ENCODE assay signal across 1 cellular context in the genomic region with DNA sequence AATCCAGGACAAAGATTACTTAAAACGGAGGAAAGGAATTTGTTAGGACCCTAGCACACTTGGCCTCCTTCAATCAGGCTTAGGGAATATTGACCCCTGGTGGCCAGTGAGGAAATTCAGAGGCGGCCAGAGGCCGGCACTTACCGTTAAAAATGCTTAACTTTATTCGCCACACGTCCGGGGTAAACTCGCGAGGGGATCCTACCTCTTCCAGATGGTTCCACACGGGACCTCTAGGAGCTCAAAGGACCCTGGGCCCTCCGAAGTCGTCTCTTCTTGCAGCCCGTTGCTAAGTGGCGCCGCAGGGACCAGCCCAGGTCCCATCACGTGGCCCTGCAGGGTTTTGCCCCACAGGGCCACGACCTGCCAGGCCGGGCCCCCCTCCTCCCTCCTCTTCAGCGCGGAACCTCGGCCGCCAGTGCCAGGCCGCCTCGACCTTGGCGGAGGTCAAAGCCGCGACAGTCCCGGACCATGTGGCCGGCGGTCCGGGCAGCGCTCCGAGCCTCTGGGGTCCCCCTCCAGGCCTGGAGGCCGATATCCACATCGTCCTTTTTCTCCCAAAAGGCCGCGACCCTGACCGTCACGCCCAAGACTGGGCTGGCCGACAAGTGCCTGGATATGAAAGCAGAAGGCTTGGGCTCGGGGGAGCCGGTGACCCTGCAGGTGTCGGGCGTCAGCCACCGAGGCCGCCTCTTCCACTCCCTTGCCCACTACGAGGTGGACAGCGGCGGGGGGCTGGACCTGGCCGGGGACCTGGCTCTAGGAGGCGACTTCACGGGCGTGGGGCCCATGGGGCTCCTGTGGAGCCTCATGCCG.
TF ChIP-seq lines count a peak whose summit lies in the region.

No MANE protein-coding gene starts in this region.

TF ChIP-seq in HepG2, 621 proteins besides CTCF, POLR2A, EP300 and RAD21 (continues in another document):
- 0 out of 2 replicates have a peak, but pooled peaks have one; percentile 10 for TF ChIP-seq KDM3A (CRISPR knock-in tag; IDR thresholded peaks at IDR 0.05; ENCODE audit: low read depth)
- TF ChIP-seq, protein P1, sequence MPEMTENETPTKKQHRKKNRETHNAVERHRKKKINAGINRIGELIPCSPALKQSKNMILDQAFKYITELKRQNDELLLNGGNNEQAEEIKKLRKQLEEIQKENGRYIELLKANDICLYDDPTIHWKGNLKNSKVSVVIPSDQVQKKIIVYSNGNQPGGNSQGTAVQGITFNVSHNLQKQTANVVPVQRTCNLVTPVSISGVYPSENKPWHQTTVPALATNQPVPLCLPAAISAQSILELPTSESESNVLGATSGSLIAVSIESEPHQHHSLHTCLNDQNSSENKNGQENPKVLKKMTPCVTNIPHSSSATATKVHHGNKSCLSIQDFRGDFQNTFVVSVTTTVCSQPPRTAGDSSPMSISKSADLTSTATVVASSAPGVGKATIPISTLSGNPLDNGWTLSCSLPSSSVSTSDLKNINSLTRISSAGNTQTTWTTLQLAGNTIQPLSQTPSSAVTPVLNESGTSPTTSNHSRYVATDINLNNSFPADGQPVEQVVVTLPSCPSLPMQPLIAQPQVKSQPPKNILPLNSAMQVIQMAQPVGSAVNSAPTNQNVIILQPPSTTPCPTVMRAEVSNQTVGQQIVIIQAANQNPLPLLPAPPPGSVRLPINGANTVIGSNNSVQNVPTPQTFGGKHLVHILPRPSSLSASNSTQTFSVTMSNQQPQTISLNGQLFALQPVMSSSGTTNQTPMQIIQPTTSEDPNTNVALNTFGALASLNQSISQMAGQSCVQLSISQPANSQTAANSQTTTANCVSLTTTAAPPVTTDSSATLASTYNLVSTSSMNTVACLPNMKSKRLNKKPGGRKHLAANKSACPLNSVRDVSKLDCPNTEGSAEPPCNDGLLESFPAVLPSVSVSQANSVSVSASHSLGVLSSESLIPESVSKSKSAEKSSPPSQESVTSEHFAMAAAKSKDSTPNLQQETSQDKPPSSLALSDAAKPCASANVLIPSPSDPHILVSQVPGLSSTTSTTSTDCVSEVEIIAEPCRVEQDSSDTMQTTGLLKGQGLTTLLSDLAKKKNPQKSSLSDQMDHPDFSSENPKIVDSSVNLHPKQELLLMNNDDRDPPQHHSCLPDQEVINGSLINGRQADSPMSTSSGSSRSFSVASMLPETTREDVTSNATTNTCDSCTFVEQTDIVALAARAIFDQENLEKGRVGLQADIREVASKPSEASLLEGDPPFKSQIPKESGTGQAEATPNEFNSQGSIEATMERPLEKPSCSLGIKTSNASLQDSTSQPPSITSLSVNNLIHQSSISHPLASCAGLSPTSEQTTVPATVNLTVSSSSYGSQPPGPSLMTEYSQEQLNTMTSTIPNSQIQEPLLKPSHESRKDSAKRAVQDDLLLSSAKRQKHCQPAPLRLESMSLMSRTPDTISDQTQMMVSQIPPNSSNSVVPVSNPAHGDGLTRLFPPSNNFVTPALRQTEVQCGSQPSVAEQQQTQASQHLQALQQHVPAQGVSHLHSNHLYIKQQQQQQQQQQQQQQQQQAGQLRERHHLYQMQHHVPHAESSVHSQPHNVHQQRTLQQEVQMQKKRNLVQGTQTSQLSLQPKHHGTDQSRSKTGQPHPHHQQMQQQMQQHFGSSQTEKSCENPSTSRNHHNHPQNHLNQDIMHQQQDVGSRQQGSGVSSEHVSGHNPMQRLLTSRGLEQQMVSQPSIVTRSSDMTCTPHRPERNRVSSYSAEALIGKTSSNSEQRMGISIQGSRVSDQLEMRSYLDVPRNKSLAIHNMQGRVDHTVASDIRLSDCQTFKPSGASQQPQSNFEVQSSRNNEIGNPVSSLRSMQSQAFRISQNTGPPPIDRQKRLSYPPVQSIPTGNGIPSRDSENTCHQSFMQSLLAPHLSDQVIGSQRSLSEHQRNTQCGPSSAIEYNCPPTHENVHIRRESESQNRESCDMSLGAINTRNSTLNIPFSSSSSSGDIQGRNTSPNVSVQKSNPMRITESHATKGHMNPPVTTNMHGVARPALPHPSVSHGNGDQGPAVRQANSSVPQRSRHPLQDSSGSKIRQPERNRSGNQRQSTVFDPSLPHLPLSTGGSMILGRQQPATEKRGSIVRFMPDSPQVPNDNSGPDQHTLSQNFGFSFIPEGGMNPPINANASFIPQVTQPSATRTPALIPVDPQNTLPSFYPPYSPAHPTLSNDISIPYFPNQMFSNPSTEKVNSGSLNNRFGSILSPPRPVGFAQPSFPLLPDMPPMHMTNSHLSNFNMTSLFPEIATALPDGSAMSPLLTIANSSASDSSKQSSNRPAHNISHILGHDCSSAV (CRISPR knock-in tag; IDR thresholded peaks at IDR 0.05; ENCODE audit: borderline replicate concordance) = no peak
- TF ChIP-seq STAG1 (CRISPR knock-in tag; IDR thresholded peaks at IDR 0.05) = peak; percentile 87
- peak; percentile 27; the same call in 1 of the 2 replicates for TF ChIP-seq PHF8 (CRISPR knock-in tag; IDR thresholded peaks at IDR 0.05)
- TF ChIP-seq KAT8 (CRISPR knock-in tag; IDR thresholded peaks at IDR 0.05) = peak; percentile 54
- TF ChIP-seq NFE2L2 (IDR thresholded peaks at IDR 0.05; ENCODE audit: low read length) = no peak
- TF ChIP-seq, protein P2, sequence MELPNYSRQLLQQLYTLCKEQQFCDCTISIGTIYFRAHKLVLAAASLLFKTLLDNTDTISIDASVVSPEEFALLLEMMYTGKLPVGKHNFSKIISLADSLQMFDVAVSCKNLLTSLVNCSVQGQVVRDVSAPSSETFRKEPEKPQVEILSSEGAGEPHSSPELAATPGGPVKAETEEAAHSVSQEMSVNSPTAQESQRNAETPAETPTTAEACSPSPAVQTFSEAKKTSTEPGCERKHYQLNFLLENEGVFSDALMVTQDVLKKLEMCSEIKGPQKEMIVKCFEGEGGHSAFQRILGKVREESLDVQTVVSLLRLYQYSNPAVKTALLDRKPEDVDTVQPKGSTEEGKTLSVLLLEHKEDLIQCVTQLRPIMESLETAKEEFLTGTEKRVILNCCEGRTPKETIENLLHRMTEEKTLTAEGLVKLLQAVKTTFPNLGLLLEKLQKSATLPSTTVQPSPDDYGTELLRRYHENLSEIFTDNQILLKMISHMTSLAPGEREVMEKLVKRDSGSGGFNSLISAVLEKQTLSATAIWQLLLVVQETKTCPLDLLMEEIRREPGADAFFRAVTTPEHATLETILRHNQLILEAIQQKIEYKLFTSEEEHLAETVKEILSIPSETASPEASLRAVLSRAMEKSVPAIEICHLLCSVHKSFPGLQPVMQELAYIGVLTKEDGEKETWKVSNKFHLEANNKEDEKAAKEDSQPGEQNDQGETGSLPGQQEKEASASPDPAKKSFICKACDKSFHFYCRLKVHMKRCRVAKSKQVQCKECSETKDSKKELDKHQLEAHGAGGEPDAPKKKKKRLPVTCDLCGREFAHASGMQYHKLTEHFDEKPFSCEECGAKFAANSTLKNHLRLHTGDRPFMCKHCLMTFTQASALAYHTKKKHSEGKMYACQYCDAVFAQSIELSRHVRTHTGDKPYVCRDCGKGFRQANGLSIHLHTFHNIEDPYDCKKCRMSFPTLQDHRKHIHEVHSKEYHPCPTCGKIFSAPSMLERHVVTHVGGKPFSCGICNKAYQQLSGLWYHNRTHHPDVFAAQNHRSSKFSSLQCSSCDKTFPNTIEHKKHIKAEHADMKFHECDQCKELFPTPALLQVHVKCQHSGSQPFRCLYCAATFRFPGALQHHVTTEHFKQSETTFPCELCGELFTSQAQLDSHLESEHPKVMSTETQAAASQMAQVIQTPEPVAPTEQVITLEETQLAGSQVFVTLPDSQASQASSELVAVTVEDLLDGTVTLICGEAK (IDR thresholded peaks at IDR 0.05) = no peak
- TF ChIP-seq, protein P2 (CRISPR knock-in tag; IDR thresholded peaks at IDR 0.05) = peak; percentile 71; the same call in 1 of the 2 replicates
- no peak for TF ChIP-seq RCOR2 (CRISPR knock-in tag; IDR thresholded peaks at IDR 0.05)
- TF ChIP-seq, protein P3, sequence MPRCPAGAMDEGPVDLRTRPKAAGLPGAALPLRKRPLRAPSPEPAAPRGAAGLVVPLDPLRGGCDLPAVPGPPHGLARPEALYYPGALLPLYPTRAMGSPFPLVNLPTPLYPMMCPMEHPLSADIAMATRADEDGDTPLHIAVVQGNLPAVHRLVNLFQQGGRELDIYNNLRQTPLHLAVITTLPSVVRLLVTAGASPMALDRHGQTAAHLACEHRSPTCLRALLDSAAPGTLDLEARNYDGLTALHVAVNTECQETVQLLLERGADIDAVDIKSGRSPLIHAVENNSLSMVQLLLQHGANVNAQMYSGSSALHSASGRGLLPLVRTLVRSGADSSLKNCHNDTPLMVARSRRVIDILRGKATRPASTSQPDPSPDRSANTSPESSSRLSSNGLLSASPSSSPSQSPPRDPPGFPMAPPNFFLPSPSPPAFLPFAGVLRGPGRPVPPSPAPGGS (CRISPR knock-in tag; IDR thresholded peaks at IDR 0.05) = peak; percentile 43; the same call in 1 of the 2 replicates
- TF ChIP-seq ARNTL (CRISPR knock-in tag; IDR thresholded peaks at IDR 0.05) = 0 out of 2 replicates have a peak, but pooled peaks have one; percentile 13
- peak; percentile 45; the same call in 1 of the 2 replicates for TF ChIP-seq ZMYM4 (CRISPR knock-in tag; IDR thresholded peaks at IDR 0.05)
- TF ChIP-seq ZNF101 (CRISPR knock-in tag; IDR thresholded peaks at IDR 0.05; ENCODE audit: borderline replicate concordance, low read depth) = no peak
- TF ChIP-seq ETV5 (CRISPR knock-in tag; IDR thresholded peaks at IDR 0.05; ENCODE audit: borderline replicate concordance) = no peak
- TF ChIP-seq ESRRA (CRISPR knock-in tag; IDR thresholded peaks at IDR 0.05; ENCODE audit: low read depth) = no peak
- TF ChIP-seq, protein P4, sequence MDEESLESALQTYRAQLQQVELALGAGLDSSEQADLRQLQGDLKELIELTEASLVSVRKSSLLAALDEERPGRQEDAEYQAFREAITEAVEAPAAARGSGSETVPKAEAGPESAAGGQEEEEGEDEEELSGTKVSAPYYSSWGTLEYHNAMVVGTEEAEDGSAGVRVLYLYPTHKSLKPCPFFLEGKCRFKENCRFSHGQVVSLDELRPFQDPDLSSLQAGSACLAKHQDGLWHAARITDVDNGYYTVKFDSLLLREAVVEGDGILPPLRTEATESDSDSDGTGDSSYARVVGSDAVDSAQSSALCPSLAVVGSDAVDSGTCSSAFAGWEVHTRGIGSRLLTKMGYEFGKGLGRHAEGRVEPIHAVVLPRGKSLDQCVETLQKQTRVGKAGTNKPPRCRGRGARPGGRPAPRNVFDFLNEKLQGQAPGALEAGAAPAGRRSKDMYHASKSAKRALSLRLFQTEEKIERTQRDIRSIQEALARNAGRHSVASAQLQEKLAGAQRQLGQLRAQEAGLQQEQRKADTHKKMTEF (CRISPR knock-in tag; IDR thresholded peaks at IDR 0.05) = 0 out of 2 replicates have a peak, but pooled peaks have one; percentile 21
- 0 out of 2 replicates have a peak, but pooled peaks have one; percentile 30 for TF ChIP-seq ZBTB20 (CRISPR knock-in tag; IDR thresholded peaks at IDR 0.05; ENCODE audit: borderline replicate concordance, low read depth)
- TF ChIP-seq SMC3 (IDR thresholded peaks at IDR 0.05; ENCODE audit: low read length) = peak; percentile 84
- no peak for TF ChIP-seq ZNF546 (CRISPR knock-in tag; conservative IDR thresholded peaks at IDR 0.05)
- no peak; the same call in 1 of the 2 replicates for TF ChIP-seq ZNF547 (CRISPR knock-in tag; IDR thresholded peaks at IDR 0.05)
- no peak for TF ChIP-seq TP53 (CRISPR knock-in tag; conservative IDR thresholded peaks at IDR 0.05)
- TF ChIP-seq, protein P5, sequence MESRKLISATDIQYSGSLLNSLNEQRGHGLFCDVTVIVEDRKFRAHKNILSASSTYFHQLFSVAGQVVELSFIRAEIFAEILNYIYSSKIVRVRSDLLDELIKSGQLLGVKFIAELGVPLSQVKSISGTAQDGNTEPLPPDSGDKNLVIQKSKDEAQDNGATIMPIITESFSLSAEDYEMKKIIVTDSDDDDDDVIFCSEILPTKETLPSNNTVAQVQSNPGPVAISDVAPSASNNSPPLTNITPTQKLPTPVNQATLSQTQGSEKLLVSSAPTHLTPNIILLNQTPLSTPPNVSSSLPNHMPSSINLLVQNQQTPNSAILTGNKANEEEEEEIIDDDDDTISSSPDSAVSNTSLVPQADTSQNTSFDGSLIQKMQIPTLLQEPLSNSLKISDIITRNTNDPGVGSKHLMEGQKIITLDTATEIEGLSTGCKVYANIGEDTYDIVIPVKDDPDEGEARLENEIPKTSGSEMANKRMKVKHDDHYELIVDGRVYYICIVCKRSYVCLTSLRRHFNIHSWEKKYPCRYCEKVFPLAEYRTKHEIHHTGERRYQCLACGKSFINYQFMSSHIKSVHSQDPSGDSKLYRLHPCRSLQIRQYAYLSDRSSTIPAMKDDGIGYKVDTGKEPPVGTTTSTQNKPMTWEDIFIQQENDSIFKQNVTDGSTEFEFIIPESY (CRISPR knock-in tag; IDR thresholded peaks at IDR 0.05) = peak; percentile 75
- TF ChIP-seq, protein P6, sequence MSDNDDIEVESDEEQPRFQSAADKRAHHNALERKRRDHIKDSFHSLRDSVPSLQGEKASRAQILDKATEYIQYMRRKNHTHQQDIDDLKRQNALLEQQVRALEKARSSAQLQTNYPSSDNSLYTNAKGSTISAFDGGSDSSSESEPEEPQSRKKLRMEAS (IDR thresholded peaks at IDR 0.05) = peak; percentile 49; the same call in 1 of the 2 replicates
- TF ChIP-seq GABPB1 (CRISPR knock-in tag; IDR thresholded peaks at IDR 0.05) = peak; percentile 57; the same call in 1 of the 2 replicates
- no peak for TF ChIP-seq TBX3 (IDR thresholded peaks at IDR 0.05; ENCODE audit: borderline replicate concordance)
- TF ChIP-seq, protein P7, sequence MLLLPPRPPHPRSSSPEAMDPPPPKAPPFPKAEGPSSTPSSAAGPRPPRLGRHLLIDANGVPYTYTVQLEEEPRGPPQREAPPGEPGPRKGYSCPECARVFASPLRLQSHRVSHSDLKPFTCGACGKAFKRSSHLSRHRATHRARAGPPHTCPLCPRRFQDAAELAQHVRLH (CRISPR knock-in tag; IDR thresholded peaks at IDR 0.05; ENCODE audit: borderline replicate concordance, low read depth) = peak; percentile 31; the same call in 1 of the 2 replicates
- no peak for TF ChIP-seq ATF1 (CRISPR knock-in tag; IDR thresholded peaks at IDR 0.05)
- no peak for TF ChIP-seq HMGA1 (CRISPR knock-in tag; conservative IDR thresholded peaks at IDR 0.05)
- TF ChIP-seq ZMYM3 (CRISPR knock-in tag; IDR thresholded peaks at IDR 0.05) = peak; percentile 9; the same call in 1 of the 2 replicates
- no peak for TF ChIP-seq SIX4 (CRISPR knock-in tag; IDR thresholded peaks at IDR 0.05)
